Comparison of ENCODE assay signal across 9 cellular contexts in the genomic region with DNA sequence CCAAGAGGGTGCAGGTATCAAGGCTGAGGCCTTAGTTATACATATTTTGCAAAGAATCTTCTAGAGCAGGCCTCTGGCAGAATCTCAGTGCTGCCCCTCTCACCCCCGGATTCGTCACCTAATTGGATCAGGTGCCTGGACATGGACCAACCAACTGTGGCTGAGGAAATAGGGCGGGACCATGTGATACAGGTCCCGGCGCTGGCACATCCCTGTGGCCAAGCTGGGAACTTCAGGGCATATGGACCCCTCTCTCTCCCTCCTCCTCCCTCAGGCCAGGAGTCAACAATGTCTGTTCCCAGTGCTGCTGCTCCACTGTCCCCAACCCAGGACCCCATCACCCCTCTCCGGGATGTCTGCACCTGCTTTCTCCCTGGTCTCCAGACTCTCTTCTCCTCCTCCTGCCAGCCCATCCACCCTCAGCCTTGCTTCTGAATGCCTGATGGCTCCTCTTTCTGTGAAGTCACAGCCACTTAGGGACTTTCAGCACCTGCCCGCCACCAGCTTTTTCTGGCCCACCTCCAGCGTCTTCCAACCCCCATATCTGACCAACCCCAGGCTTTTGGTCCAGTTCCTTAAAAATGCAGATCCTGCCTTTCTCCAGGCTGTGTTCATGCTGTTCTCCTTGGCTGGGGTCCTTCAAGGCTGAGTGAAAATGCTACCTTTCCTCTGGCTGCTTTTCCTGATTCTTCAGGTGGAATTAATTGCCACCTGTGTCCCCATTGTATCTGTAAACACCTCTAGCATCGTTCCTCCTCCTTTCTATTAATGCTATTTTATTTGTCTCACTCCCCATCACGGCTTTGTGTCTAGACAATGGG. TPM values are rescaled to one million over a fixed set of nuclear protein-coding genes. Genes with fewer than 3 reads are reported as not detected.
DNase-seq lines count a peak whose midpoint lies in the region; ATAC-seq and TF ChIP-seq lines count a peak whose summit lies in the region.
"Had no signal": no experiment of that assay in that cellular context is flagged by ENCODE, and none has a peak within 500 bp of the region (broad histone marks: within the 10 kb centered on the region; RNA-seq: fewer than 3 reads in every experiment).

No MANE protein-coding gene starts in this region.

- no peak overlapping the region for H3K4me2 ChIP-seq in hepatocyte

- H3K4me1 ChIP-seq in Caco-2 (peaks cover 16% of the 10 kb centered on the region), Peyer's patch (no peaks in the 10 kb centered on the region), hepatocyte (ENCODE audit: insufficient read depth) (peaks cover 9% of the 10 kb centered on the region)

- no peaks in the 10 kb centered on the region for H3K36me3 Mint-ChIP-seq in Caco-2 (ENCODE audit: insufficient read depth, unreplicated experiment)
- H3K36me3 Mint-ChIP-seq in activated T-helper 2 cell treated with anti-CD3 and anti-CD28 coated beads, Interferon-gamma antibody, Interleukin-2, Interleukin-4, amounts not matched to agents 10 μg/mL and 5 μg/mL and 100 μg/mL, durations not matched to agents 14 hours and 24 hours and 36 hours (ENCODE audit: low read depth) = no peaks in the 10 kb centered on the region

- no peaks in the 10 kb centered on the region for H3K9me2 ChIP-seq in hepatocyte (replicated peaks; ENCODE audit: insufficient read depth)

- H3K27ac ChIP-seq in Peyer's patch (no peak overlapping the region), hepatocyte (no peak overlapping the region)

- intact Hi-C loops in Caco-2 (cut with micrococcal nuclease; ENCODE audit: unreplicated experiment) (no loop called here), cardiac septum (cut with DNase I) (no loop called here)
- intact Hi-C loops in activated T-helper 2 cell treated with anti-CD3 and anti-CD28 coated beads, Interferon-gamma antibody, Interleukin-2, Interleukin-4, amounts not matched to agents 10 μg/mL and 5 μg/mL and 100 μg/mL, durations not matched to agents 14 hours and 24 hours and 36 hours (cut with micrococcal nuclease) = no loop called here

- CTCF ChIA-PET in Caco-2 (lab: Charles Lee) = interaction anchor here (1.0 kb wide), 1 partner anchor 202 kb away, joined by 3 read pairs; no protein-coding TSS in a partner anchor

- POLR2A ChIA-PET in Caco-2 (lab: Charles Lee) = no interaction called here

- H4K20me1 ChIP-seq in hepatocyte (ENCODE audit: insufficient read depth, poor library complexity, severe bottlenecking) = no peaks in the 10 kb centered on the region

- H3K4me1 Mint-ChIP-seq in Caco-2 (ENCODE audit: low read depth, unreplicated experiment) = peaks cover 10% of the 10 kb centered on the region
- H3K4me1 Mint-ChIP-seq in activated T-helper 2 cell treated with anti-CD3 and anti-CD28 coated beads, Interferon-gamma antibody, Interleukin-2, Interleukin-4, amounts not matched to agents 10 μg/mL and 5 μg/mL and 100 μg/mL, durations not matched to agents 14 hours and 24 hours and 36 hours (ENCODE audit: low read depth) = no peaks in the 10 kb centered on the region
- H3K4me1 Mint-ChIP-seq: activated B cell treated with CpG ODN at 0.5 μM for 24 hours had no signal

- H3K79me2 ChIP-seq in hepatocyte = no peaks in the 10 kb centered on the region

- H3K9me3 ChIP-seq in Caco-2 (no peaks in the 10 kb centered on the region), Peyer's patch (no peaks in the 10 kb centered on the region), hepatocyte (ENCODE audit: low read depth) (no peaks in the 10 kb centered on the region)

- ATAC-seq in GM19324 (IDR thresholded peaks at IDR 0.05; ENCODE audit: low FRiP score, unreplicated experiment) = no peak

- no peaks in the 10 kb centered on the region for H3K9me3 Mint-ChIP-seq in Caco-2 (ENCODE audit: unreplicated experiment)
- no peaks in the 10 kb centered on the region for H3K9me3 Mint-ChIP-seq in activated T-helper 2 cell treated with anti-CD3 and anti-CD28 coated beads, Interferon-gamma antibody, Interleukin-2, Interleukin-4, amounts not matched to agents 10 μg/mL and 5 μg/mL and 100 μg/mL, durations not matched to agents 14 hours and 24 hours and 36 hours
- H3K9me3 Mint-ChIP-seq: activated B cell treated with CpG ODN at 0.5 μM for 24 hours had no signal

- H3K27me3 Mint-ChIP-seq in Caco-2 (ENCODE audit: insufficient read depth, unreplicated experiment) = peaks cover 3% of the 10 kb centered on the region
- peaks cover 13% of the 10 kb centered on the region for H3K27me3 Mint-ChIP-seq in activated T-helper 2 cell treated with anti-CD3 and anti-CD28 coated beads, Interferon-gamma antibody, Interleukin-2, Interleukin-4, amounts not matched to agents 10 μg/mL and 5 μg/mL and 100 μg/mL, durations not matched to agents 14 hours and 24 hours and 36 hours (ENCODE audit: low read depth)

- no peak for TF ChIP-seq POLR2A in Peyer's patch (IDR thresholded peaks at IDR 0.05)

- DNase-seq in Caco-2 (peak; percentile 49 to 56), HT1080 (ENCODE audit: low read depth) (peak; percentile 70), Peyer's patch (no peak), hepatocyte (ENCODE audit: low spot score) (no peak), midbrain (lab: John Stamatoyannopoulos, UW) (no peak), cardiac septum (ENCODE audit: low spot score) (no peak)
- no peak for DNase-seq in activated T-helper 2 cell treated with anti-CD3 and anti-CD28 coated beads, Interferon-gamma antibody, Interleukin-2, Interleukin-4, amounts not matched to agents 10 μg/mL and 5 μg/mL and 100 μg/mL, durations not matched to agents 14 hours and 24 hours and 36 hours (ENCODE audit: low spot score)
- DNase-seq: activated B cell treated with CpG ODN at 0.5 μM for 24 hours had no signal

- no TSS peak for BruUV-seq in Caco-2 (replicated peaks; lab: Mats Ljungman, UMichigan)

- no peak overlapping the region for H3K27ac Mint-ChIP-seq in Caco-2 (ENCODE audit: unreplicated experiment)
- no peak overlapping the region for H3K27ac Mint-ChIP-seq in activated T-helper 2 cell treated with anti-CD3 and anti-CD28 coated beads, Interferon-gamma antibody, Interleukin-2, Interleukin-4, amounts not matched to agents 10 μg/mL and 5 μg/mL and 100 μg/mL, durations not matched to agents 14 hours and 24 hours and 36 hours
- H3K27ac Mint-ChIP-seq: activated B cell treated with CpG ODN at 0.5 μM for 24 hours had no signal

- no peak overlapping the region for H2AFZ ChIP-seq in hepatocyte

- no peak overlapping the region for H3K4me3 Mint-ChIP-seq in Caco-2 (ENCODE audit: unreplicated experiment)
- H3K4me3 Mint-ChIP-seq in activated T-helper 2 cell treated with anti-CD3 and anti-CD28 coated beads, Interferon-gamma antibody, Interleukin-2, Interleukin-4, amounts not matched to agents 10 μg/mL and 5 μg/mL and 100 μg/mL, durations not matched to agents 14 hours and 24 hours and 36 hours (ENCODE audit: low read depth) = no peak overlapping the region
- H3K4me3 Mint-ChIP-seq: activated B cell treated with CpG ODN at 0.5 μM for 24 hours had no signal

- no peak overlapping the region for H3K4me3 ChIP-seq in Caco-2 (ENCODE audit: low read depth, low read length)
- no peak overlapping the region for H3K4me3 ChIP-seq in Peyer's patch
- no peak overlapping the region for H3K4me3 ChIP-seq in hepatocyte

- 67% methylated on average over 10 of the region's 10 CpGs for WGBS in hepatocyte (ENCODE audit: low lambda C conversion rate, missing lambda C conversion rate)

- TF ChIP-seq CTCF in Caco-2 (IDR thresholded peaks at IDR 0.05; ENCODE audit: insufficient read depth in 1 of 2, low read depth in 1 of 2, low read length in 1 of 2, severe bottlenecking in 1 of 2, unreplicated experiment in 1 of 2) (peak in 1 of 2 experiments; percentile 49), Peyer's patch (IDR thresholded peaks at IDR 0.05) (peak in 4 of 6 experiments; percentile 6 to 40 (median 33)), hepatocyte (IDR thresholded peaks at IDR 0.05; ENCODE audit: poor library complexity) (peak; percentile 8)

- H3K27me3 ChIP-seq in Caco-2 (replicated peaks; ENCODE audit: control insufficient read depth, insufficient read depth, low read length) (no peaks in the 10 kb centered on the region), Peyer's patch (no peaks in the 10 kb centered on the region), hepatocyte (no peaks in the 10 kb centered on the region)

- H3K36me3 ChIP-seq in Caco-2 (ENCODE audit: control insufficient read depth, insufficient read depth, low read length) (no peaks in the 10 kb centered on the region), Peyer's patch (no peaks in the 10 kb centered on the region), hepatocyte (replicated peaks; ENCODE audit: insufficient read depth, low read depth) (no peaks in the 10 kb centered on the region)

RNA-seq across cellular contexts. Expression of a gene that starts 19.0 kb away (rescaled TPM):
- not detected in 2 replicates for total RNA-seq in Caco-2 (2022)
- not detected in 2 replicates for total RNA-seq in HT1080 (2014; rRNA removed; shearing (Covaris generic))
- polyA plus RNA-seq in HT1080 (2015; cell fraction: cytosol; rRNA removed) = not detected in 2 replicates
- not detected in 2 replicates for polyA plus RNA-seq in HT1080 (2015; cell fraction: nucleus; rRNA removed)
- not detected for total RNA-seq in Peyer's patch
- total RNA-seq in hepatocyte = 2.3 and 6.7 TPM in 2 replicates
- 0.86 and 1.1 TPM in 2 replicates for polyA plus RNA-seq in hepatocyte
- not detected in 2 replicates for total RNA-seq in activated T-helper 2 cell treated with anti-CD3 and anti-CD28 coated beads, Interferon-gamma antibody, Interleukin-2, Interleukin-4, amounts not matched to agents 10 μg/mL and 5 μg/mL and 100 μg/mL, durations not matched to agents 14 hours and 24 hours and 36 hours
- total RNA-seq in cardiac septum = not detected
- total RNA-seq: activated B cell treated with CpG ODN at 0.5 μM for 24 hours had no signal

RNA-seq across cellular contexts. Expression of a gene that starts 33.9 kb away (rescaled TPM):
- total RNA-seq in Caco-2 (2022) (52.9 and 53.2 TPM in 2 replicates), Peyer's patch (10 to 100 TPM; 53.8 to 85.3 (median 75.8) TPM), hepatocyte (38.1 and 41.5 TPM in 2 replicates), cardiac septum (29.6 TPM)
- total RNA-seq in HT1080 (2014; rRNA removed; shearing (Covaris generic)) = 33.8 and 39.7 TPM in 2 replicates
- 42.7 and 44.1 TPM in 2 replicates for polyA plus RNA-seq in HT1080 (2015; cell fraction: cytosol; rRNA removed)
- 98.5 and 119 TPM in 2 replicates for polyA plus RNA-seq in HT1080 (2015; cell fraction: nucleus; rRNA removed)
- polyA plus RNA-seq in hepatocyte = 66.3 and 68.2 TPM in 2 replicates
- total RNA-seq in activated T-helper 2 cell treated with anti-CD3 and anti-CD28 coated beads, Interferon-gamma antibody, Interleukin-2, Interleukin-4, amounts not matched to agents 10 μg/mL and 5 μg/mL and 100 μg/mL, durations not matched to agents 14 hours and 24 hours and 36 hours = 61.7 and 66.2 TPM in 2 replicates

Comparison
In these comparisons a context has a peak if more than half of its experiments do, and no peak if none do; other contexts are left out.
1. DNase-seq: peak in Caco-2 (2 of 2) and HT1080 (single experiment); none in Peyer's patch (0 of 3), hepatocyte (single experiment), midbrain (single experiment), activated T-helper 2 cell treated with anti-CD3 and anti-CD28 coated beads, Interferon-gamma antibody, Interleukin-2, Interleukin-4, amounts not matched to agents 10 μg/mL and 5 μg/mL and 100 μg/mL, durations not matched to agents 14 hours and 24 hours and 36 hours (single experiment) and cardiac septum (single experiment).